In genomic region chr11:8937659-8938058, GRCh38 we compare ENCODE assay signal across 35 cellular contexts. TPM values are rescaled to one million over a fixed set of nuclear protein-coding genes. Genes with fewer than 3 reads are reported as not detected.
"Had no signal": no experiment of that assay in that cellular context is flagged by ENCODE, and none has a peak within 500 bp of the region (broad histone marks: within the 10 kb centered on the region; RNA-seq: fewer than 3 reads in every experiment).

No MANE protein-coding gene starts in this region.

- H3K36me3 ChIP-seq: colonic mucosa, esophagus squamous epithelium, gastrocnemius medialis, heart right ventricle, left lung, lower lobe of right lung had no signal

- H3K27ac ChIP-seq: colonic mucosa, epithelial cell of prostate, esophagus squamous epithelium, gastrocnemius medialis, heart right ventricle, left lung, lower lobe of right lung had no signal

- H3K9me3 Mint-ChIP-seq: dendritic cell treated with granulocyte-macrophage colony-stimulating factor and Interleukin-4, amounts not matched to agents 40 ng/mL and 50 ng/mL, for 4 days; effector memory CD8-positive, alpha-beta T cell; endodermal cell; mesothelial cell of epicardium; naive B cell had no signal

- DNase-seq: colonic mucosa; cortex of kidney; effector CD8-positive, alpha-beta T cell; effector memory CD8-positive, alpha-beta T cell; endodermal cell; erythroblast; esophagus squamous epithelium; foreskin fibroblast; foreskin melanocyte; gastrocnemius medialis; glutamatergic neuron; head of caudate nucleus; heart right ventricle; hippocampal formation; left cardiac atrium; left lung; left ventricle myocardium superior; lower lobe of right lung; mesenchymal stem cell; mucosa of descending colon; naive B cell had no signal

- H3K9me3 ChIP-seq: colonic mucosa, esophagus squamous epithelium, gastrocnemius medialis, heart right ventricle, left lung, lower lobe of right lung, mucosa of descending colon had no signal

- FAIRE-seq: endometrium, islet of Langerhans, keratinocyte had no signal

- H3K4me3 ChIP-seq: colonic mucosa, esophagus squamous epithelium, gastrocnemius medialis, heart right ventricle, left lung, lower lobe of right lung, mucosa of descending colon had no signal

- ATAC-seq: effector memory CD8-positive, alpha-beta T cell; gastrocnemius medialis; heart right ventricle; left cardiac atrium; left lung; left ventricle myocardium superior; lower lobe of right lung; mucosa of descending colon had no signal

- H3K4me1 Mint-ChIP-seq: naive B cell had no signal

- H3K4me1 ChIP-seq: colonic mucosa, gastrocnemius medialis, heart right ventricle, lower lobe of right lung had no signal

- H3K27ac Mint-ChIP-seq: dendritic cell treated with granulocyte-macrophage colony-stimulating factor and Interleukin-4, amounts not matched to agents 40 ng/mL and 50 ng/mL, for 4 days; endodermal cell; mesothelial cell of epicardium; naive B cell had no signal

- H3K27me3 Mint-ChIP-seq: dendritic cell treated with granulocyte-macrophage colony-stimulating factor and Interleukin-4, amounts not matched to agents 40 ng/mL and 50 ng/mL, for 4 days; naive B cell had no signal

- H3K4me3 Mint-ChIP-seq: dendritic cell treated with granulocyte-macrophage colony-stimulating factor and Interleukin-4, amounts not matched to agents 40 ng/mL and 50 ng/mL, for 4 days; effector memory CD8-positive, alpha-beta T cell; endodermal cell; mesothelial cell of epicardium; naive B cell had no signal

- H3K36me3 Mint-ChIP-seq: mesothelial cell of epicardium, naive B cell had no signal

- H3K27me3 ChIP-seq: colonic mucosa, esophagus squamous epithelium, gastrocnemius medialis, heart right ventricle, left lung had no signal

RNA-seq across cellular contexts. Expression of gene C11orf16, which starts 4.9 kb away (rescaled TPM):
- total RNA-seq: colonic mucosa, dermis microvascular lymphatic vessel endothelial cell, endodermal cell, esophagus mucosa, esophagus squamous epithelium, gastrocnemius medialis, glomerular endothelial cell, kidney epithelial cell, left cardiac atrium, left ventricle myocardium superior, lower leg skin, lung microvascular endothelial cell, mesenteric fat pad, mesothelial cell of epicardium, mucosa of descending colon, myocyte had no signal
- polyA plus RNA-seq: heart right ventricle, keratinocyte had no signal

RNA-seq across cellular contexts. Expression of gene ASCL3, which starts 5.2 kb away (rescaled TPM):
- total RNA-seq: colonic mucosa, dermis microvascular lymphatic vessel endothelial cell, endodermal cell, esophagus mucosa, esophagus squamous epithelium, gastrocnemius medialis, glomerular endothelial cell, heart right ventricle, kidney epithelial cell, left cardiac atrium, left lung, left ventricle myocardium superior, lower leg skin, lower lobe of right lung, lung microvascular endothelial cell, mesenteric fat pad, mesothelial cell of epicardium, mucosa of descending colon, myocyte had no signal
- polyA plus RNA-seq: heart right ventricle, keratinocyte had no signal
